Comparison of ENCODE assay signal across 26 cellular contexts in the genomic region with DNA sequence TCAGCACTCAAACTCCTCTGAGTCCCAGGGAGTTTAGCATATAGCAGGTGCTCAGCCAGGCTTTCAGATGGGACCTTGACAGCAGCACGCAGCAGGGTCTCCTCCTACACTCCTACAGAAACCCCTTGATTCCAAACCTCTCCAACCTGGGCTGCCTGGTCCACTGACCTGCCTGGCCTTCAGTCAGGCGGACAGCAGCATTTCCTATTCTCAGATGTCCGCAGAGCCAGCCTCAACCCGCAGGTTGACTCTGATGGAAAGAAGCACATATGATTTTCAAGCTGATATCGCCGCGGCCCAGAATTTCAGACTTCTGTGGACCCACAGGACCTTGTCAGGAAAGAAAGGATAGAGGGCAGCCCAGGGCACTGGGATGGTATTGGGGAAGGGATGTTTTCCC. TPM values are rescaled to one million over a fixed set of nuclear protein-coding genes. Genes with fewer than 3 reads are reported as not detected.
"Had no signal": no experiment of that assay in that cellular context is flagged by ENCODE, and none has a peak within 500 bp of the region (broad histone marks: within the 10 kb centered on the region; RNA-seq: fewer than 3 reads in every experiment).

No MANE protein-coding gene starts in this region.

- H3K9me3 ChIP-seq: adrenal gland had no signal

- H3K4me3 Mint-ChIP-seq: activated CD4-positive, alpha-beta memory T cell treated with anti-CD3 and anti-CD28 coated beads for 36 hours; activated CD4-positive, alpha-beta T cell treated with anti-CD3 and anti-CD28 coated beads, Interleukin-2, amount 10 ng/mL, durations not matched to agents 7 days and 5 days; activated naive CD8-positive, alpha-beta T cell treated with anti-CD3 and anti-CD28 coated beads, Interleukin-2, amount 10 ng/mL, durations not matched to agents 7 days and 5 days; activated T-cell treated with anti-CD3 and anti-CD28 coated beads, Interleukin-2, amount 50 U/mL, for 4 hours; T-cell had no signal

- ATAC-seq: T-cell had no signal

- H3K36me3 Mint-ChIP-seq: activated CD4-positive, alpha-beta memory T cell treated with anti-CD3 and anti-CD28 coated beads for 36 hours; activated naive CD8-positive, alpha-beta T cell treated with anti-CD3 and anti-CD28 coated beads, Interleukin-2, amount 10 ng/mL, durations not matched to agents 7 days and 5 days; T-cell had no signal

- DNase-seq: activated CD4-positive, alpha-beta memory T cell treated with anti-CD3 and anti-CD28 coated beads for 36 hours; activated CD4-positive, alpha-beta T cell treated with anti-CD3 and anti-CD28 coated beads, Interleukin-2, amount 10 ng/mL, durations not matched to agents 7 days and 5 days; activated CD4-positive, CD25-positive, alpha-beta regulatory T cell; activated gamma-delta T cell treated with Interleukin-2 at 50 U/mL for 16 hours; activated naive CD4-positive, alpha-beta T cell treated with anti-CD3 and anti-CD28 coated beads, Interleukin-2, amount 50 U/mL, for 16 hours; activated naive CD8-positive, alpha-beta T cell treated with anti-CD3 and anti-CD28 coated beads, Interleukin-2, amount 10 ng/mL, durations not matched to agents 7 days and 5 days; activated T-cell treated with anti-CD3 and anti-CD28 coated beads, Interleukin-2, amount 50 U/mL, for 4 hours; Kasumi-1; KBM-7; NCI-H1048; NCI-H1694; NCI-H2029; NCI-H2107; NCI-H2171 treated with DMSO at 0.1 percent for 48 hours; NCI-H226; NCI-H774; T-cell; T-helper 2 cell; T1000 had no signal

- H3K4me1 ChIP-seq: adrenal gland had no signal

- H3K9me3 Mint-ChIP-seq: activated CD4-positive, alpha-beta memory T cell treated with anti-CD3 and anti-CD28 coated beads for 36 hours; activated CD4-positive, alpha-beta T cell treated with anti-CD3 and anti-CD28 coated beads, Interleukin-2, amount 10 ng/mL, durations not matched to agents 7 days and 5 days; activated naive CD8-positive, alpha-beta T cell treated with anti-CD3 and anti-CD28 coated beads, Interleukin-2, amount 10 ng/mL, durations not matched to agents 7 days and 5 days; activated T-cell treated with anti-CD3 and anti-CD28 coated beads, Interleukin-2, amount 50 U/mL, for 4 hours; T-cell had no signal

- H3K27ac ChIP-seq: adrenal gland, SK-N-MC, VCaP had no signal

- H3K4me3 ChIP-seq: adrenal gland, SK-N-MC had no signal

- H3K36me3 ChIP-seq: adrenal gland had no signal

- H3K27ac Mint-ChIP-seq: activated CD4-positive, alpha-beta memory T cell treated with anti-CD3 and anti-CD28 coated beads for 36 hours; activated CD4-positive, alpha-beta T cell treated with anti-CD3 and anti-CD28 coated beads, Interleukin-2, amount 10 ng/mL, durations not matched to agents 7 days and 5 days; activated naive CD8-positive, alpha-beta T cell treated with anti-CD3 and anti-CD28 coated beads, Interleukin-2, amount 10 ng/mL, durations not matched to agents 7 days and 5 days; T-cell had no signal

RNA-seq across cellular contexts. Expression of gene SLC25A48, which starts 5.3 kb away (rescaled TPM):
- total RNA-seq: activated CD4-positive, alpha-beta memory T cell treated with anti-CD3 and anti-CD28 coated beads for 36 hours; activated CD4-positive, alpha-beta T cell treated with anti-CD3 and anti-CD28 coated beads, Interleukin-2, amount 10 ng/mL, durations not matched to agents 7 days and 5 days; activated naive CD8-positive, alpha-beta T cell treated with anti-CD3 and anti-CD28 coated beads, Interleukin-2, amount 10 ng/mL, durations not matched to agents 7 days and 5 days; activated T-cell treated with anti-CD3 and anti-CD28 coated beads, Interleukin-2, amount 50 U/mL, for 4 hours; adrenal gland; cardiac septum; NCI-H460; OCI-LY7; RPMI7951; T-cell had no signal
- polyA plus RNA-seq: adrenal gland had no signal
